ENCODE assay signal across 12 cellular contexts in the genomic region with DNA sequence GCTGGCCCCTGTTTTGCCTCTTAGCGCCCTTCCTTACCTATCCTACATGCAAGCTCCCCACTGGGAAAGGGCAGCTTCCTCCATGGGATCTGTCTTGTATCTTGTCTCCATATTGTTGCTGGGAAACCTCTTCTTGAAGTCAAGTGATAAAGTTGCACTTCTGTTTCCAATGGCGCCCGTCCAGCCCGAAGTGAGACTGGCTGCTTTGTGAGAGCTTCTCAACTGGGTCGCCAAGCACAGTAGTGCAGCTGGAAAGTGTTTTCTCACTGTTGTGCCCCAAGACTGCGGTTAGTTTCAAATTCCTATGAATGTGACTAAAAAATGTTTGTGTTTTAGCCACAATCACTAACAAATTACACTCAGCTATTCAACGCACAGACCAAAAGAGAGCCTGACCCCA.
DNase-seq lines count a peak whose midpoint lies in the region; ATAC-seq and TF ChIP-seq lines count a peak whose summit lies in the region.
"Had no signal": no experiment of that assay in that cellular context is flagged by ENCODE, and none has a peak within 500 bp of the region (broad histone marks: within the 10 kb centered on the region; RNA-seq: fewer than 3 reads in every experiment).

No MANE protein-coding gene starts in this region.

- intact Hi-C loops in lower lobe of right lung (cut with DNase I) (no loop called here), uterus (cut with DNase I; ENCODE audit: low total_unique reads) (no loop called here)

- H3K9me3 ChIP-seq in lower lobe of right lung: no peaks in the 10 kb centered on the region
- no peaks in the 10 kb centered on the region for H3K9me3 ChIP-seq in uterus
- H3K9me3 ChIP-seq: SJCRH30 had no signal

- H3K27me3 ChIP-seq in lower lobe of right lung (ENCODE audit: low read depth) (no peaks in the 10 kb centered on the region), uterus (no peaks in the 10 kb centered on the region)
- H3K27me3 ChIP-seq: SJCRH30 had no signal

- no peak for TF ChIP-seq POLR2A in uterus (IDR thresholded peaks at IDR 0.05)

- no peak for TF ChIP-seq CTCF in lower lobe of right lung (IDR thresholded peaks at IDR 0.05)
- no peak for TF ChIP-seq CTCF in uterus (IDR thresholded peaks at IDR 0.05)

- peaks cover 6% of the 10 kb centered on the region for H3K4me1 ChIP-seq in lower lobe of right lung
- H3K4me1 ChIP-seq in uterus: no peaks in the 10 kb centered on the region
- H3K4me1 ChIP-seq: SJCRH30 had no signal

- peak in 1 of 2 donors; percentile 51 for ATAC-seq in lower lobe of right lung

- peak; percentile 47 for DNase-seq in RPMI8226
- DNase-seq in fibroblast of peridontal ligament (ENCODE audit: extremely low read depth): peak; percentile 15
- DNase-seq in lower lobe of right lung: peak; percentile 45
- DNase-seq in uterus: peak; percentile 19 to 47
- no peak for DNase-seq in effector CD8-positive, alpha-beta T cell (lab: John Stamatoyannopoulos, UW)
- no peak for DNase-seq in HuH-7 (ENCODE audit: low spot score)
- DNase-seq in activated CD4-positive, CD25-positive, alpha-beta regulatory T cell treated with anti-CD3 and anti-CD28 coated beads, Interleukin-2, amount 50 U/mL, for 72 hours: no peak
- DNase-seq: activated CD4-positive, alpha-beta T cell treated with anti-CD3 and anti-CD28 coated beads, Interleukin-2, amount 50 U/mL, for 48 hours; CD8-positive, alpha-beta memory T cell; kidney glomerular epithelial cell; NCI-H2081 treated with DMSO at 0.1 percent for 48 hours; SJCRH30 had no signal

- H3K4me3 ChIP-seq in lower lobe of right lung: no peak overlapping the region
- no peak overlapping the region for H3K4me3 ChIP-seq in uterus
- H3K4me3 ChIP-seq: SJCRH30 had no signal

- no peaks in the 10 kb centered on the region for H3K36me3 ChIP-seq in lower lobe of right lung
- no peaks in the 10 kb centered on the region for H3K36me3 ChIP-seq in uterus
- H3K36me3 ChIP-seq: SJCRH30 had no signal

- H3K27ac ChIP-seq in lower lobe of right lung (no peak overlapping the region), uterus (peak overlapping the region; percentile 20 to 29)
- H3K27ac ChIP-seq: SJCRH30 had no signal

Comparison
In these comparisons a context has a peak if more than half of its experiments do, and no peak if none do; other contexts are left out.
1. DNase-seq: peak in RPMI8226 (single experiment), fibroblast of peridontal ligament (single experiment), lower lobe of right lung (single experiment) and uterus (2 of 2); none in effector CD8-positive, alpha-beta T cell (single experiment), HuH-7 (single experiment) and activated CD4-positive, CD25-positive, alpha-beta regulatory T cell treated with anti-CD3 and anti-CD28 coated beads, Interleukin-2, amount 50 U/mL, for 72 hours (single experiment).